In the genomic region with DNA sequence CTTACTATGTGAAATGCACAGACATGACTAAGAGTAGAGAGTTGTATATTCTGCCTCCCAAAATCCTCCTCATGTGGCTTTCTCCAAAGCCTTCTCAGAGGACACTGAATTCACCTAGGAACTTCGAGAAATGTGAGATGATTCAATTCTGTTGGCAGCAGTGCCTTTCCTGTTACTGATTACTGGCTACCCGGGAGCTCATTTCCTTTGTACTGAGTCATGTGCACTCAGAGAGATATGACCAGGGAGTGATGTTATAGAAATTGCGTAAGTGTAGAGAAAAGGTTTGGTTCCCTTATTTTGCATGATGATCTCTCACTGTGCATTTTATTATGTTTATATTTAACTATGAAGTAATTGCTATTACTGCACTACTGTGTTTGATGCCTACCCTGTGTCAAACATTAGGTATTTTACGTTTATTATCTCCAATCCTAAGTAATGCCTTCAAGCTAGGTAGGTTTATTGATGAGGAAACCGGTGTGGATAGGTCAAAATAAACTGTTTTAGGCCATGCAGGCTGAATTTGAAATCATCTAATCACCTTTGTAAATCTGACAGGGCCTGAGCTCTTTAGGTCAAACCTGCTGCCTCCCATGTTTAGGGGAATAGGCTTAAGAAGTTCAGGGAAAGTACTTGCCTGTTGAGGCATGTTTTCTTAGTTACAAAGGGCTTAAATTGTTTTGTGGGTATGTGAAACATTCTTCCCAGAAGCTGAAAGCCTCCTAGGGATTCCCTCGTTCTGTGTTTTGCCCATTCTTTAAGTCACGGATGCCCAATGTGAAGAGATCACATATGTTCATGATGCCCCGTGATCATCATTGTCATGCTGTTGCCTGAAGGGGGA, we compare ENCODE assay signal across 7 cellular contexts.
DNase-seq lines count a peak whose midpoint lies in the region; ATAC-seq and TF ChIP-seq lines count a peak whose summit lies in the region.

No MANE protein-coding gene starts in this region.

- H3K9me3 ChIP-seq in CD8-positive, alpha-beta T cell (ENCODE audit: low read length), result no peaks in the 10 kb centered on the region

- H3K27ac ChIP-seq in cingulate gyrus (ENCODE audit: low read depth, low read length), result peak overlapping the region; percentile 78
- no peak overlapping the region for H3K27ac ChIP-seq in CD8-positive, alpha-beta T cell (ENCODE audit: low read depth, low read length)

- H3K36me3 Mint-ChIP-seq in memory B cell, result no peaks in the 10 kb centered on the region
- no peaks in the 10 kb centered on the region for H3K36me3 Mint-ChIP-seq in CD8-positive, alpha-beta T cell

- no peak overlapping the region for H3K27ac Mint-ChIP-seq in memory B cell
- no peak overlapping the region for H3K27ac Mint-ChIP-seq in CD8-positive, alpha-beta T cell

- no peaks in the 10 kb centered on the region for H3K36me3 ChIP-seq in CD8-positive, alpha-beta T cell (ENCODE audit: insufficient read depth, low read length)

- no peak overlapping the region for H3K4me3 ChIP-seq in CD8-positive, alpha-beta T cell (ENCODE audit: low read depth, low read length)

- H3K4me3 Mint-ChIP-seq in memory B cell, result no peak overlapping the region
- no peak overlapping the region for H3K4me3 Mint-ChIP-seq in CD8-positive, alpha-beta T cell

- no peak for TF ChIP-seq CTCF in CD8-positive, alpha-beta T cell (IDR thresholded peaks at IDR 0.05)

- peaks cover 8% of the 10 kb centered on the region for H3K4me1 Mint-ChIP-seq in memory B cell
- no peaks in the 10 kb centered on the region for H3K4me1 Mint-ChIP-seq in CD8-positive, alpha-beta T cell (ENCODE audit: low read depth)

- ATAC-seq in GM18858 (IDR thresholded peaks at IDR 0.05; ENCODE audit: unreplicated experiment), result peak; percentile 74
- ATAC-seq in HG02763 (IDR thresholded peaks at IDR 0.05; ENCODE audit: unreplicated experiment), result peak; percentile 69
- peak; percentile 21 for ATAC-seq in memory B cell (ENCODE audit: low read depth)
- no peak for ATAC-seq in CD8-positive, alpha-beta T cell

- peaks cover 4% of the 10 kb centered on the region for H3K27me3 Mint-ChIP-seq in memory B cell
- peaks cover 4% of the 10 kb centered on the region for H3K27me3 Mint-ChIP-seq in CD8-positive, alpha-beta T cell (ENCODE audit: low read depth)

- intact Hi-C loops in posterior cingulate gyrus (cut with DNase I), result no loop called here
- intact Hi-C loops in CD8-positive, alpha-beta T cell (cut with DNase I, micrococcal nuclease), result no loop called here

- DNase-seq in NCI-H446 treated with DMSO at 0.1 percent for 48 hours (lab: John Stamatoyannopoulos, UW), result peak; percentile 47
- DNase-seq in memory B cell (ENCODE audit: low spot score in 2 of 2), result no peak
- no peak for DNase-seq in posterior cingulate gyrus
- DNase-seq in CD8-positive, alpha-beta T cell, result no peak

- POLR2A ChIA-PET in CD8-positive, alpha-beta T cell (lab: Charles Lee), result no interaction called here

- CTCF ChIA-PET in CD8-positive, alpha-beta T cell (lab: Charles Lee), result no interaction called here

- H3K4me1 ChIP-seq in CD8-positive, alpha-beta T cell (ENCODE audit: insufficient read depth, low read length), result no peaks in the 10 kb centered on the region

- no peaks in the 10 kb centered on the region for H3K9me3 Mint-ChIP-seq in memory B cell
- H3K9me3 Mint-ChIP-seq in CD8-positive, alpha-beta T cell, result no peaks in the 10 kb centered on the region

- H3K27me3 ChIP-seq in CD8-positive, alpha-beta T cell (ENCODE audit: insufficient read depth, low read length), result no peaks in the 10 kb centered on the region
